Comparison of ENCODE assay signal across 14 cellular contexts in genomic region chr4:34181311-34181808, GRCh38.
DNase-seq lines count a peak whose midpoint lies in the region; ATAC-seq and TF ChIP-seq lines count a peak whose summit lies in the region.
"Had no signal": no experiment of that assay in that cellular context is flagged by ENCODE, and none has a peak within 500 bp of the region (broad histone marks: within the 10 kb centered on the region; RNA-seq: fewer than 3 reads in every experiment).

No MANE protein-coding gene starts in this region.

- H3K36me3 Mint-ChIP-seq in activated CD4-positive, alpha-beta T cell treated with anti-CD3 and anti-CD28 coated beads, Interleukin-2, amount 10 ng/mL, durations not matched to agents 24 days and 14 days (ENCODE audit: low read depth) = no peaks in the 10 kb centered on the region
- H3K36me3 Mint-ChIP-seq in natural killer cell treated with Interleukin-12 subunit alpha and Interleukin-12 subunit beta and Interleukin-15 and Interleukin-18, amount 100 ng/mL, for 72 hours = no peaks in the 10 kb centered on the region
- H3K36me3 Mint-ChIP-seq: IgD-negative memory B cell had no signal

- no peak overlapping the region for H3K4me3 Mint-ChIP-seq in activated CD4-positive, alpha-beta T cell treated with anti-CD3 and anti-CD28 coated beads, Interleukin-2, amount 10 ng/mL, durations not matched to agents 24 days and 14 days
- H3K4me3 Mint-ChIP-seq in natural killer cell treated with Interleukin-12 subunit alpha and Interleukin-12 subunit beta and Interleukin-15 and Interleukin-18, amount 100 ng/mL, for 72 hours = no peak overlapping the region
- H3K4me3 Mint-ChIP-seq: IgD-negative memory B cell had no signal

- no peak overlapping the region for H2AFZ ChIP-seq in mesenchymal stem cell (ENCODE audit: low read depth, low read length)

- intact Hi-C loops in activated CD4-positive, alpha-beta T cell treated with anti-CD3 and anti-CD28 coated beads, Interleukin-2, amount 10 ng/mL, durations not matched to agents 24 days and 14 days (cut with micrococcal nuclease) = no loop called here

- no peak for ATAC-seq in natural killer cell treated with Interleukin-12 subunit alpha and Interleukin-12 subunit beta and Interleukin-15 and Interleukin-18, amount 100 ng/mL, for 72 hours

- peak overlapping the region; percentile 84 for H3K27ac ChIP-seq in brain microvascular endothelial cell
- peak overlapping the region; percentile 97 for H3K27ac ChIP-seq in mesenchymal stem cell (ENCODE audit: low read length, poor library complexity, severe bottlenecking)
- H3K27ac ChIP-seq in suprapubic skin = no peak overlapping the region

- no peak overlapping the region for H2BK120ac ChIP-seq in mesenchymal stem cell (ENCODE audit: low read depth, low read length)

- TF ChIP-seq CTCF in brain microvascular endothelial cell (IDR thresholded peaks at IDR 0.05; ENCODE audit: low read depth, low read length, missing control alignments) (no peak), suprapubic skin (IDR thresholded peaks at IDR 0.05) (no peak)

- in situ Hi-C loops in brain microvascular endothelial cell (cut with HindIII; ENCODE audit: low pct_ligation_motif_present, low sequenced_read_pairs) = no loop called here

- TF ChIP-seq POLR2A in suprapubic skin (IDR thresholded peaks at IDR 0.05) = no peak

- H3K79me1 ChIP-seq in mesenchymal stem cell (replicated peaks; ENCODE audit: low read length, poor library complexity, severe bottlenecking) = no peaks in the 10 kb centered on the region

- H3K27ac Mint-ChIP-seq in activated CD4-positive, alpha-beta T cell treated with anti-CD3 and anti-CD28 coated beads, Interleukin-2, amount 10 ng/mL, durations not matched to agents 24 days and 14 days = no peak overlapping the region
- H3K27ac Mint-ChIP-seq in natural killer cell treated with Interleukin-12 subunit alpha and Interleukin-12 subunit beta and Interleukin-15 and Interleukin-18, amount 100 ng/mL, for 72 hours = no peak overlapping the region
- H3K27ac Mint-ChIP-seq: IgD-negative memory B cell had no signal

- H4K8ac ChIP-seq in mesenchymal stem cell (ENCODE audit: low read length) = no peak overlapping the region

- H2BK15ac ChIP-seq in mesenchymal stem cell (ENCODE audit: low read depth, poor library complexity, severe bottlenecking) = no peak overlapping the region

- H3K4me3 ChIP-seq in brain microvascular endothelial cell (ENCODE audit: low read depth, low read length) (no peak overlapping the region), mesenchymal stem cell (ENCODE audit: insufficient read depth in 1 of 2, low read depth in 1 of 2, low read length in 2 of 2) (no peak overlapping the region), suprapubic skin (no peak overlapping the region)

- peaks cover 3% of the 10 kb centered on the region for H3K9me3 Mint-ChIP-seq in activated CD4-positive, alpha-beta T cell treated with anti-CD3 and anti-CD28 coated beads, Interleukin-2, amount 10 ng/mL, durations not matched to agents 24 days and 14 days
- H3K9me3 Mint-ChIP-seq in natural killer cell treated with Interleukin-12 subunit alpha and Interleukin-12 subunit beta and Interleukin-15 and Interleukin-18, amount 100 ng/mL, for 72 hours = peaks cover 16% of the 10 kb centered on the region

- no peaks in the 10 kb centered on the region for H3K27me3 Mint-ChIP-seq in activated CD4-positive, alpha-beta T cell treated with anti-CD3 and anti-CD28 coated beads, Interleukin-2, amount 10 ng/mL, durations not matched to agents 24 days and 14 days
- H3K27me3 Mint-ChIP-seq in natural killer cell treated with Interleukin-12 subunit alpha and Interleukin-12 subunit beta and Interleukin-15 and Interleukin-18, amount 100 ng/mL, for 72 hours = no peaks in the 10 kb centered on the region
- H3K27me3 Mint-ChIP-seq: IgD-negative memory B cell had no signal

- H3K36me3 ChIP-seq in brain microvascular endothelial cell (replicated peaks) (no peaks in the 10 kb centered on the region), mesenchymal stem cell (ENCODE audit: control insufficient read depth in 1 of 2, insufficient read depth in 2 of 2, low read depth in 1 of 2, low read length in 2 of 2) (no peaks in the 10 kb centered on the region), suprapubic skin (no peaks in the 10 kb centered on the region)

- peaks cover 8% of the 10 kb centered on the region for H3K9me3 ChIP-seq in mesenchymal stem cell (ENCODE audit: control insufficient read depth, low read length)
- H3K9me3 ChIP-seq in suprapubic skin = no peaks in the 10 kb centered on the region

- H3K4ac ChIP-seq in mesenchymal stem cell (ENCODE audit: low read depth in 1 of 2, low read length in 2 of 2) = no peak overlapping the region

- H2BK5ac ChIP-seq in mesenchymal stem cell (ENCODE audit: low read depth, low read length, poor library complexity, severe bottlenecking) = peak overlapping the region; percentile 51

- DNase-seq in COLO829 (ENCODE audit: low spot score) = peak; percentile 7
- peak; percentile 24 for DNase-seq in LoVo (ENCODE audit: low spot score)
- peak; percentile 32 for DNase-seq in brain microvascular endothelial cell
- peak; percentile 85 for DNase-seq in mesenchymal stem cell
- DNase-seq in activated CD4-positive, alpha-beta T cell treated with anti-CD3 and anti-CD28 coated beads, Interleukin-2, amount 10 ng/mL, durations not matched to agents 24 days and 14 days = no peak
- DNase-seq in suprapubic skin (ENCODE audit: low spot score in 2 of 2) = no peak
- DNase-seq in natural killer cell treated with Interleukin-12 subunit alpha and Interleukin-12 subunit beta and Interleukin-15 and Interleukin-18, amount 100 ng/mL, for 72 hours (ENCODE audit: low spot score) = no peak
- DNase-seq in NCI-H146 (lab: John Stamatoyannopoulos, UW) = no peak
- DNase-seq: activated CD4-positive, CD25-positive, alpha-beta regulatory T cell treated with anti-CD3 and anti-CD28 coated beads, Interleukin-2, amount 50 U/mL, for 72 hours; activated effector memory CD4-positive, alpha-beta T cell treated with anti-CD3 and anti-CD28 coated beads, Interleukin-2, amount 50 U/mL, for 16 hours; dermis blood vessel endothelial cell; NCI-H2171 treated with DMSO at 0.1 percent for 48 hours; Right ventricle myocardium superior had no signal

- H3K9ac ChIP-seq in mesenchymal stem cell (ENCODE audit: low read length) = peak overlapping the region; percentile 74

- H3K18ac ChIP-seq in mesenchymal stem cell (ENCODE audit: low read depth in 1 of 2, low read length in 2 of 2) = peak overlapping the region in 1 of 2 experiments; percentile 71

- no peak overlapping the region for H3K23ac ChIP-seq in mesenchymal stem cell (ENCODE audit: low read length in 2 of 2)

- WGBS in mesenchymal stem cell = no CpG with 5 or more reads among the region's 2 CpGs
- 59% methylated on average over 2 of the region's 2 CpGs for WGBS in suprapubic skin

- H3K27me3 ChIP-seq in brain microvascular endothelial cell (replicated peaks) (no peaks in the 10 kb centered on the region), mesenchymal stem cell (ENCODE audit: control insufficient read depth in 1 of 2, insufficient read depth in 1 of 2, low read length in 2 of 2) (no peaks in the 10 kb centered on the region), suprapubic skin (no peaks in the 10 kb centered on the region)

- no peak overlapping the region for H4K91ac ChIP-seq in mesenchymal stem cell (ENCODE audit: low read length)

- H3K4me1 Mint-ChIP-seq in activated CD4-positive, alpha-beta T cell treated with anti-CD3 and anti-CD28 coated beads, Interleukin-2, amount 10 ng/mL, durations not matched to agents 24 days and 14 days = no peaks in the 10 kb centered on the region
- H3K4me1 Mint-ChIP-seq in natural killer cell treated with Interleukin-12 subunit alpha and Interleukin-12 subunit beta and Interleukin-15 and Interleukin-18, amount 100 ng/mL, for 72 hours (ENCODE audit: low read depth in 2 of 2) = no peaks in the 10 kb centered on the region
- H3K4me1 Mint-ChIP-seq: IgD-negative memory B cell had no signal

- no peaks in the 10 kb centered on the region for H3K4me1 ChIP-seq in mesenchymal stem cell (ENCODE audit: control insufficient read depth, insufficient read depth, low read depth, low read length)
- H3K4me1 ChIP-seq in suprapubic skin = no peaks in the 10 kb centered on the region

- no peak for TF ChIP-seq EP300 in suprapubic skin (IDR thresholded peaks at IDR 0.05)

- H3K4me2 ChIP-seq in mesenchymal stem cell (ENCODE audit: low read length, poor library complexity, severe bottlenecking) = no peak overlapping the region

- no peak overlapping the region for H3K14ac ChIP-seq in mesenchymal stem cell (ENCODE audit: low read length in 2 of 2)

- no peak overlapping the region for H2AK5ac ChIP-seq in mesenchymal stem cell (ENCODE audit: low read length, severe bottlenecking)

- H2BK12ac ChIP-seq in mesenchymal stem cell (ENCODE audit: low read length in 2 of 2) = no peak overlapping the region

Comparison
In these comparisons a context has a peak if more than half of its experiments do, and no peak if none do; other contexts are left out.
1. DNase-seq: peak in COLO829 (single experiment), LoVo (single experiment), brain microvascular endothelial cell (single experiment) and mesenchymal stem cell (single experiment); none in activated CD4-positive, alpha-beta T cell treated with anti-CD3 and anti-CD28 coated beads, Interleukin-2, amount 10 ng/mL, durations not matched to agents 24 days and 14 days (single experiment), suprapubic skin (0 of 2), natural killer cell treated with Interleukin-12 subunit alpha and Interleukin-12 subunit beta and Interleukin-15 and Interleukin-18, amount 100 ng/mL, for 72 hours (single experiment) and NCI-H146 (single experiment).